ENCODE assay signal across 14 cellular contexts in the genomic region with DNA sequence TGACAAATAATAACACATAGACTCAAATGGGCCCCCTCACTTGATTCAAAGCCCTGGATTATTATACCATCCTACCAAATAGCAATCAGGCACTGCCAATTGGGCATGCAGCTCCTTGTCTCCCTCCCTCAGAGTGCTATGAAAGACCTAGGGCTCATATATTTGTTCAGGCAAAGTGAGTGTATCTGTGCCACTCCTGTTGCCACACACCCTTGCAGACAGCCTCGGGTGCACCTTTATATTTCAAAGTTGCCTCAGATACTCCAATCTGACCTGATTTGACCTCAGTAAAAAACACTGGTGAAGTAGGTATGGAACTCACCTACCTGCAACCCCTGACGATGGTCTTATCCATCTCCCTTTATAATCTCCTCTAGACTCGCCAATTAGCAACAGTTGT.
"Had no signal": no experiment of that assay in that cellular context is flagged by ENCODE, and none has a peak within 500 bp of the region (broad histone marks: within the 10 kb centered on the region; RNA-seq: fewer than 3 reads in every experiment).

No MANE protein-coding gene starts in this region.

- H3K4me3 ChIP-seq: ascending aorta, cardiac muscle cell, gastroesophageal sphincter, right atrium auricular region, skin epidermis, upper lobe of right lung had no signal

- H3K9me3 Mint-ChIP-seq: stimulated activated memory B cell treated with anti-CD40 and anti-IgM and Interleukin-4, amounts not matched to agents 10 μg/mL and 1 μg/mL and 100 μg/mL, for 72 hours had no signal

- H3K27me3 Mint-ChIP-seq: stimulated activated memory B cell treated with anti-CD40 and anti-IgM and Interleukin-4, amounts not matched to agents 10 μg/mL and 1 μg/mL and 100 μg/mL, for 72 hours had no signal

- H3K36me3 Mint-ChIP-seq: stimulated activated memory B cell treated with anti-CD40 and anti-IgM and Interleukin-4, amounts not matched to agents 10 μg/mL and 1 μg/mL and 100 μg/mL, for 72 hours had no signal

- H3K27ac Mint-ChIP-seq: activated CD4-positive, alpha-beta T cell treated with anti-CD3 and anti-CD28 coated beads, Interleukin-2, amount 10 ng/mL, durations not matched to agents 24 days and 14 days; stimulated activated memory B cell treated with anti-CD40 and anti-IgM and Interleukin-4, amounts not matched to agents 10 μg/mL and 1 μg/mL and 100 μg/mL, for 72 hours had no signal

- DNase-seq: activated CD4-positive, alpha-beta T cell treated with anti-CD3 and anti-CD28 coated beads, Interleukin-2, amount 10 ng/mL, durations not matched to agents 24 days and 14 days; activated gamma-delta T cell; activated T-cell treated with anti-CD3 and anti-CD28 coated beads for 4 hours; kidney; left ventricle myocardium superior; mesendoderm; SK-N-SH; upper lobe of right lung had no signal

- H3K27me3 ChIP-seq: ascending aorta, cardiac muscle cell, gastroesophageal sphincter, right atrium auricular region, upper lobe of right lung had no signal

- H3K9me3 ChIP-seq: ascending aorta, gastroesophageal sphincter, right atrium auricular region, SK-N-SH, upper lobe of right lung had no signal

- H3K9ac ChIP-seq: SK-N-SH had no signal

- H3K27ac ChIP-seq: ascending aorta, cardiac muscle cell, gastroesophageal sphincter, right atrium auricular region, upper lobe of right lung had no signal

- ATAC-seq: gastroesophageal sphincter; left ventricle myocardium superior; stimulated activated memory B cell treated with anti-CD40 and anti-IgM and Interleukin-4, amounts not matched to agents 10 μg/mL and 1 μg/mL and 100 μg/mL, for 72 hours; upper lobe of right lung had no signal

- H3K36me3 ChIP-seq: ascending aorta, cardiac muscle cell, gastroesophageal sphincter, right atrium auricular region, upper lobe of right lung had no signal

- H3K4me3 Mint-ChIP-seq: activated CD4-positive, alpha-beta T cell treated with anti-CD3 and anti-CD28 coated beads, Interleukin-2, amount 10 ng/mL, durations not matched to agents 24 days and 14 days; stimulated activated memory B cell treated with anti-CD40 and anti-IgM and Interleukin-4, amounts not matched to agents 10 μg/mL and 1 μg/mL and 100 μg/mL, for 72 hours had no signal
